ENCODE assay signal across 10 cellular contexts in the genomic region with DNA sequence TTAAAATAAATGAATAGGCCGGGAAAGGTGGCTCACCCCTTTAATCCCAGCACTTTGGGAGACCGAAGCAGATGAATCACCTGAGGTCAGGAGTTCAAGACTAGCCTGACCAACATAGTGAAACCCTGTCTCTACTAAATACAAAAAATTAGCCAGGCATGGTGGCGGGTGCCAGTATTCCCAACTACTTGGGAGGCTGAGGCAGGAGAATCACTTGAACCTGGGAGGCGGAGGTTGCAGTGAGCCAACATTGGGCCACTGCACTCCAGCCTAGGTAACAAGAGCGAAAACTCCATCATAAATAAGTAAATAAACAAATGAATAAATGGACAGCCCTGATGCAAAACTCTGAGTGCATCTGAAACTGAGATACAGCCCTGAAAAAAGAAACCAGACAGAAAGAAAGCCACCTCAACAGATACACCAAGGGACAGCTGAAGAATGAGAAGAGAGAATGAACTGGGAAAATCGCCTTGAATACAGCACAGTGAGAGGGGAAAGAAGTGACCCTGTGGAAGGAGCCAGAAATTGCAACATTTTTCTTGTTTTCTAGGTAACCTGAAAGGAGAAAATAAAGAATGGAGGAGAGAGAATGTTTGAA.
DNase-seq lines count a peak whose midpoint lies in the region; ATAC-seq and TF ChIP-seq lines count a peak whose summit lies in the region.
"Had no signal": no experiment of that assay in that cellular context is flagged by ENCODE, and none has a peak within 500 bp of the region (broad histone marks: within the 10 kb centered on the region; RNA-seq: fewer than 3 reads in every experiment).

No MANE protein-coding gene starts in this region.

- peaks cover 7% of the 10 kb centered on the region for H3K36me3 Mint-ChIP-seq in activated CD8-positive, alpha-beta T cell treated with anti-CD3 and anti-CD28 coated beads for 36 hours (ENCODE audit: low read depth)

- no peak for TF ChIP-seq CTCF in activated CD8-positive, alpha-beta T cell treated with anti-CD3 and anti-CD28 coated beads for 36 hours (IDR thresholded peaks at IDR 0.05)

- no peaks in the 10 kb centered on the region for H3K27me3 Mint-ChIP-seq in activated CD8-positive, alpha-beta T cell treated with anti-CD3 and anti-CD28 coated beads for 36 hours

- no peaks in the 10 kb centered on the region for H3K27me3 ChIP-seq in GM23248 (replicated peaks; ENCODE audit: insufficient read depth)

- no peaks in the 10 kb centered on the region for H3K79me2 ChIP-seq in GM23248 (ENCODE audit: insufficient read depth)

- no peaks in the 10 kb centered on the region for H3K4me1 ChIP-seq in GM23248 (ENCODE audit: insufficient read depth)

- POLR2A ChIA-PET in activated CD8-positive, alpha-beta T cell treated with anti-CD3 and anti-CD28 coated beads for 36 hours (lab: Charles Lee), result interaction anchor here (1.6 kb wide), 1 partner anchor 11 kb away, joined by 7 read pairs; no protein-coding TSS in a partner anchor

- no peak overlapping the region for H3K9ac ChIP-seq in GM23248

- no peak overlapping the region for H2AFZ ChIP-seq in GM23248

- no peaks in the 10 kb centered on the region for H3K9me3 ChIP-seq in GM23248 (ENCODE audit: low read depth)

- H3K4me3 ChIP-seq in GM23248, result no peak overlapping the region

- ATAC-seq in GM18505 (IDR thresholded peaks at IDR 0.05; ENCODE audit: unreplicated experiment) (peak; percentile 65), GM19438 (IDR thresholded peaks at IDR 0.05; ENCODE audit: low read depth, unreplicated experiment) (peak; percentile 78), HG02973 (IDR thresholded peaks at IDR 0.05; ENCODE audit: unreplicated experiment) (peak; percentile 73)
- no peak for ATAC-seq in activated CD8-positive, alpha-beta T cell treated with anti-CD3 and anti-CD28 coated beads for 36 hours

- CTCF ChIA-PET in activated CD8-positive, alpha-beta T cell treated with anti-CD3 and anti-CD28 coated beads for 36 hours (lab: Charles Lee), result interaction anchor here (0.7 to 1.3 kb wide), 3 partner anchors 41 to 109 kb away, joined by 3 to 4 read pairs (median 3); no protein-coding TSS in a partner anchor

- 82 to 84% methylated on average over 6 of the region's 6 CpGs for WGBS in GM23248 (ENCODE audit: low coverage in 1 of 2, low lambda C conversion rate in 2 of 2, missing lambda C conversion rate in 2 of 2), 2 experiments

- H3K4me1 Mint-ChIP-seq in activated CD8-positive, alpha-beta T cell treated with anti-CD3 and anti-CD28 coated beads for 36 hours (ENCODE audit: low read depth), result peaks cover 58% of the 10 kb centered on the region

- no peaks in the 10 kb centered on the region for H3K36me3 ChIP-seq in GM23248 (ENCODE audit: low read depth)

- TF ChIP-seq POLR2A in GM18505 (IDR thresholded peaks at IDR 0.05; ENCODE audit: borderline replicate concordance, extremely low read depth, insufficient read depth, insufficient read length), result no peak

- H3F3A ChIP-seq in GM23248 (ENCODE audit: insufficient read depth), result no peaks in the 10 kb centered on the region

- in situ Hi-C loops in GM23248 (cut with MboI), result no loop called here

- no peak overlapping the region for H3K4me2 ChIP-seq in GM23248 (ENCODE audit: unreplicated experiment)

- peaks cover 1% of the 10 kb centered on the region for H3K9me3 Mint-ChIP-seq in activated CD8-positive, alpha-beta T cell treated with anti-CD3 and anti-CD28 coated beads for 36 hours

- no peaks in the 10 kb centered on the region for H4K20me1 ChIP-seq in GM23248 (ENCODE audit: insufficient read depth)

- DNase-seq in activated CD8-positive, alpha-beta T cell treated with anti-CD3 and anti-CD28 coated beads for 36 hours, result no peak
- DNase-seq in foreskin melanocyte (no peak), GM23248 (no peak), nucleus accumbens (lab: John Stamatoyannopoulos, UW) (no peak), hypothalamus (lab: John Stamatoyannopoulos, UW) (no peak)
- DNase-seq: kidney, NCI-H1436 had no signal

- peak overlapping the region; percentile 86 for H3K27ac Mint-ChIP-seq in activated CD8-positive, alpha-beta T cell treated with anti-CD3 and anti-CD28 coated beads for 36 hours

- no peaks in the 10 kb centered on the region for H3K9me2 ChIP-seq in GM23248 (ENCODE audit: insufficient read depth)

- intact Hi-C loops in activated CD8-positive, alpha-beta T cell treated with anti-CD3 and anti-CD28 coated beads for 36 hours (cut with micrococcal nuclease), result loop anchor here (1.0 kb wide), 1 partner anchor 34 kb away; no protein-coding TSS in a partner anchor

- H3K27ac ChIP-seq in GM23248, result no peak overlapping the region

- no peak overlapping the region for H3K4me3 Mint-ChIP-seq in activated CD8-positive, alpha-beta T cell treated with anti-CD3 and anti-CD28 coated beads for 36 hours
